ENCODE assay signal across 9 cellular contexts in genomic region chr2:42171396-42171971, GRCh38. TPM values are rescaled to one million over a fixed set of nuclear protein-coding genes. Genes with fewer than 3 reads are reported as not detected.
A peak's percentile ranks its signal among the peaks of the same experiment; 100 is the strongest.
DNase-seq lines count a peak whose midpoint lies in the region; ATAC-seq and TF ChIP-seq lines count a peak whose summit lies in the region.
"Had no signal": no experiment of that assay in that cellular context is flagged by ENCODE, and none has a peak within 500 bp of the region (broad histone marks: within the 10 kb centered on the region; RNA-seq: fewer than 3 reads in every experiment).

No MANE protein-coding gene starts in this region.

- POLR2A ChIA-PET in WTC11 (lab: Charles Lee): interaction anchor here (0.9 to 1.2 kb wide), 2 partner anchors 26 to 30 kb away, joined by 5 read pairs; no protein-coding TSS in a partner anchor

- H2AFZ ChIP-seq in neural progenitor cell (replicated peaks): no peak overlapping the region

- peak overlapping the region; percentile 74 for H3K27ac ChIP-seq in neural progenitor cell

- H3K9me3 Mint-ChIP-seq in WTC11: no peaks in the 10 kb centered on the region
- no peaks in the 10 kb centered on the region for H3K9me3 Mint-ChIP-seq in neural progenitor cell
- H3K9me3 Mint-ChIP-seq in chondrocyte (ENCODE audit: low read depth): no peaks in the 10 kb centered on the region
- H3K9me3 Mint-ChIP-seq: central memory CD8-positive, alpha-beta T cell had no signal

- peaks cover 41% of the 10 kb centered on the region for H4K20me1 ChIP-seq in neural progenitor cell (ENCODE audit: low read depth)

- in situ Hi-C loops in HAP-1 (cut with MboI; ENCODE audit: low sequenced_read_pairs): no loop called here

- H3K27ac Mint-ChIP-seq in WTC11 (no peak overlapping the region; the same call in 1 of the 2 replicates), neural progenitor cell (no peak overlapping the region), chondrocyte (ENCODE audit: unreplicated experiment) (no peak overlapping the region)

- TF ChIP-seq CTCF in GM06990 (IDR thresholded peaks at IDR 0.05; ENCODE audit: insufficient read depth, low read length, poor library complexity, severe bottlenecking) (no peak), WTC11 (IDR thresholded peaks at IDR 0.05) (no peak), neural progenitor cell (IDR thresholded peaks at IDR 0.05) (no peak), chondrocyte (IDR thresholded peaks at IDR 0.05) (no peak)

- no peaks in the 10 kb centered on the region for H3K36me3 ChIP-seq in GM06990 (ENCODE audit: control insufficient read depth, insufficient read depth, low read length)
- no peaks in the 10 kb centered on the region for H3K36me3 ChIP-seq in HAP-1 (replicated peaks)
- H3K36me3 ChIP-seq in neural progenitor cell: no peaks in the 10 kb centered on the region

- H3K9me3 ChIP-seq in HAP-1: no peaks in the 10 kb centered on the region
- no peaks in the 10 kb centered on the region for H3K9me3 ChIP-seq in neural progenitor cell (ENCODE audit: low read depth)

- H3K36me3 Mint-ChIP-seq in WTC11 (no peaks in the 10 kb centered on the region), neural progenitor cell (peaks cover 6% of the 10 kb centered on the region), chondrocyte (ENCODE audit: low read depth) (no peaks in the 10 kb centered on the region)

- peak overlapping the region; percentile 92 for H3K4me2 ChIP-seq in neural progenitor cell

- H3K27me3 ChIP-seq in GM06990 (replicated peaks; ENCODE audit: control insufficient read depth, insufficient read depth, low read length) (no peaks in the 10 kb centered on the region), HAP-1 (ENCODE audit: low read depth) (no peaks in the 10 kb centered on the region; the same call in 1 of the 2 replicates), neural progenitor cell (no peaks in the 10 kb centered on the region)

- H3K79me2 ChIP-seq in neural progenitor cell (ENCODE audit: low read depth): peaks cover 72% of the 10 kb centered on the region

- peak; percentile 12; the same call in 1 of the 2 replicates for ATAC-seq in WTC11

- CTCF ChIA-PET in WTC11 (lab: Charles Lee): interaction anchor here (0.7 to 1.7 kb wide), 3 partner anchors 9 to 85 kb away, joined by 3 to 4 read pairs (median 4); no protein-coding TSS in a partner anchor

- H3K4me1 ChIP-seq in HAP-1 (peaks cover 31% of the 10 kb centered on the region), neural progenitor cell (peaks cover 22% of the 10 kb centered on the region)

- no peaks in the 10 kb centered on the region for H3K27me3 Mint-ChIP-seq in WTC11 (ENCODE audit: low read depth)
- H3K27me3 Mint-ChIP-seq in neural progenitor cell (ENCODE audit: insufficient read depth, low read depth): peaks cover 2% of the 10 kb centered on the region
- H3K27me3 Mint-ChIP-seq in chondrocyte (ENCODE audit: low read depth): no peaks in the 10 kb centered on the region
- H3K27me3 Mint-ChIP-seq: central memory CD8-positive, alpha-beta T cell had no signal

- H3K4me3 Mint-ChIP-seq in WTC11 (no peak overlapping the region), neural progenitor cell (no peak overlapping the region), chondrocyte (ENCODE audit: unreplicated experiment) (no peak overlapping the region)
- H3K4me3 Mint-ChIP-seq: central memory CD8-positive, alpha-beta T cell had no signal

- H3K4me3 ChIP-seq in GM06990 (replicated peaks; ENCODE audit: low read depth, low read length) (peak overlapping the region; percentile 96), HAP-1 (peak overlapping the region; percentile 78), neural progenitor cell (peak overlapping the region; percentile 79)

- H3K9ac ChIP-seq in neural progenitor cell: peak overlapping the region; percentile 64

- peaks cover 7% of the 10 kb centered on the region for H3K4me1 Mint-ChIP-seq in WTC11
- H3K4me1 Mint-ChIP-seq in neural progenitor cell: peaks cover 2% of the 10 kb centered on the region
- peaks cover 21% of the 10 kb centered on the region for H3K4me1 Mint-ChIP-seq in chondrocyte (ENCODE audit: low read depth)

- peaks cover 28% of the 10 kb centered on the region for H3F3A ChIP-seq in neural progenitor cell (ENCODE audit: low read depth)

- DNase-seq in GM06990 (ENCODE audit: extremely low read depth, insufficient read length): peak; percentile 33
- peak in 1 of 2 experiments; percentile 22 for DNase-seq in HAP-1 (ENCODE audit: low spot score in 2 of 2)
- DNase-seq in WTC11 (ENCODE audit: low spot score): no peak
- peak; percentile 67 for DNase-seq in neural progenitor cell (ENCODE audit: low spot score)
- no peak for DNase-seq in epidermal melanocyte (ENCODE audit: insufficient read length, low spot score)
- DNase-seq in activated CD8-positive, alpha-beta memory T cell treated with anti-CD3 and anti-CD28 coated beads, Interleukin-2, amount 50 U/mL, for 48 hours: no peak
- no peak for DNase-seq in chondrocyte (ENCODE audit: low spot score)
- no peak for DNase-seq in activated T-cell treated with anti-CD3 and anti-CD28 coated beads, Interleukin-2, amount 50 U/mL, for 1 hour

TF ChIP-seq in WTC11, 78 proteins besides CTCF, POLR2A, EP300 and RAD21:
- TF ChIP-seq ZNF396 (CRISPR knock-in tag; IDR thresholded peaks at IDR 0.05; ENCODE audit: borderline replicate concordance) (no peak), FOXP1 (CRISPR knock-in tag; IDR thresholded peaks at IDR 0.05; ENCODE audit: borderline replicate concordance) (no peak), E2F4 (CRISPR knock-in tag; IDR thresholded peaks at IDR 0.05; ENCODE audit: borderline replicate concordance, low read depth) (no peak)

RNA-seq across cellular contexts. Expression of gene EML4, which starts 2.3 kb away (rescaled TPM):
- total RNA-seq in WTC11 (2021) (89.9 to 94.7 TPM (median 92.6 TPM) in 3 replicates), neural progenitor cell (ENCODE audit: low replicate concordance) (122 and 167 TPM in 2 replicates), chondrocyte (49.5 to 50.0 TPM (median 49.9 TPM) in 3 replicates)

Comparison
In these comparisons a context has a peak if more than half of its experiments do, and no peak if none do; other contexts are left out.
1. DNase-seq: peak in GM06990 (single experiment) and neural progenitor cell (single experiment); none in WTC11 (single experiment), epidermal melanocyte (single experiment), activated CD8-positive, alpha-beta memory T cell treated with anti-CD3 and anti-CD28 coated beads, Interleukin-2, amount 50 U/mL, for 48 hours (single experiment), chondrocyte (single experiment) and activated T-cell treated with anti-CD3 and anti-CD28 coated beads, Interleukin-2, amount 50 U/mL, for 1 hour (single experiment).
2. Peak in every context shown above with its lines, with median percentiles within 50 percentile points of each other: H3K4me3 ChIP-seq.